Comparison of ENCODE assay signal across 21 cellular contexts in the genomic region with DNA sequence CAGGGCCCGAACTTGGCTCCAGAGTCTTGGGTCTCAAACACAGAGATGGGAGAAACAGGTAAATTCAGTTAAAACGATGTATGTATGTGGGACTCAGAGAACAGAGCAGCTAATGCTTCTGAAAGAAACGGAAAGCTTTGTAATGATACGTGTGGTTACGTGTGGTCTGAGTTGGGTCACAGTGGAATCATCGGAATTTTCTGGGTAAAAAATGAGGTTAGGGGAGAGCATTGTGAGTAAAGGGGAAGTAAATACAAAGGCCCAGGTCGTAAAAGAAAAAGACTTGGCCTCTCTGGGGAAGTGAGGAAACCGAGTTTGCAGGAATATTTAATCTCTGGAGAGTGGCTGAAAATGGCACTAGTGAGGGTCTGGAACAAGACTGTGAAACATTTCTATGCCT. TPM values are rescaled to one million over a fixed set of nuclear protein-coding genes. Genes with fewer than 3 reads are reported as not detected.
DNase-seq lines count a peak whose midpoint lies in the region; ATAC-seq, FAIRE-seq and TF ChIP-seq lines count a peak whose summit lies in the region.
"Had no signal": no experiment of that assay in that cellular context is flagged by ENCODE, and none has a peak within 500 bp of the region (broad histone marks: within the 10 kb centered on the region; RNA-seq: fewer than 3 reads in every experiment).

No MANE protein-coding gene starts in this region.

- intact Hi-C loops in ascending aorta (cut with DNase I), result no loop called here

- no peaks in the 10 kb centered on the region for H3K4me1 ChIP-seq in ascending aorta

- TF ChIP-seq CTCF in nephron progenitor cell (IDR thresholded peaks at IDR 0.05) (no peak), ascending aorta (IDR thresholded peaks at IDR 0.05) (no peak)

- no peak for FAIRE-seq in urothelium cell line (lab: Jason Lieb, UNC)

- H3K4me3 ChIP-seq in ascending aorta, result no peak overlapping the region
- H3K4me3 ChIP-seq: BLaER1 treated with 17β-estradiol and CSF1 and Interleukin-3, amounts not matched to agents 10 nM and 100 nM; PC-9 had no signal

- H3K36me3 ChIP-seq in ascending aorta, result no peaks in the 10 kb centered on the region
- H3K36me3 ChIP-seq: BLaER1 treated with 17β-estradiol and CSF1 and Interleukin-3, amounts not matched to agents 10 nM and 100 nM had no signal

- peak; percentile 66 for DNase-seq in M059J (ENCODE audit: low read depth)
- DNase-seq in NOMO-1 treated with DMSO at 0.1 percent for 48 hours (lab: John Stamatoyannopoulos, UW; ENCODE audit: unreplicated experiment), result peak; percentile 79
- peak; percentile 33 for DNase-seq in SW480 (ENCODE audit: low spot score)
- peak; percentile 46 for DNase-seq in urothelium cell line (ENCODE audit: low spot score)
- DNase-seq in nephron progenitor cell, result no peak
- DNase-seq in ascending aorta (ENCODE audit: low spot score in 2 of 2), result no peak
- DNase-seq: CD8-positive, alpha-beta memory T cell; H7; NCI-H1105 treated with DMSO at 0.1 percent for 48 hours; NCI-H1694 treated with DMSO at 0.1 percent for 48 hours; NCI-H510A; NCI-H748 treated with DMSO at 0.1 percent for 48 hours; NK-92 treated with Interleukin-12 subunit alpha and Interleukin-12 subunit beta, amount 100 ng/mL, for 24 hours; PC-9; T-helper 17 cell had no signal

- H3K27me3 Mint-ChIP-seq in nephron progenitor cell (ENCODE audit: low read depth, poor library complexity), result peaks cover 40% of the 10 kb centered on the region

- H3K27me3 ChIP-seq in ascending aorta, result peaks cover 6% of the 10 kb centered on the region

- H3K9me3 Mint-ChIP-seq in nephron progenitor cell, result no peaks in the 10 kb centered on the region
- H3K9me3 Mint-ChIP-seq: CD8-positive, alpha-beta memory T cell had no signal

- H3K27ac ChIP-seq in ascending aorta, result no peak overlapping the region
- H3K27ac ChIP-seq: BLaER1 treated with 17β-estradiol and CSF1 and Interleukin-3, amounts not matched to agents 10 nM and 100 nM; HL-60; PC-9 had no signal

- no peak overlapping the region for H3K4me3 Mint-ChIP-seq in nephron progenitor cell
- H3K4me3 Mint-ChIP-seq: CD8-positive, alpha-beta memory T cell; T-helper 17 cell had no signal

- H3K4me1 Mint-ChIP-seq in nephron progenitor cell, result peaks cover 24% of the 10 kb centered on the region

- no peak overlapping the region for H3K27ac Mint-ChIP-seq in nephron progenitor cell
- H3K27ac Mint-ChIP-seq: CD8-positive, alpha-beta memory T cell; T-helper 17 cell had no signal

- H3K9me3 ChIP-seq in ascending aorta, result no peaks in the 10 kb centered on the region

- no peaks in the 10 kb centered on the region for H3K36me3 Mint-ChIP-seq in nephron progenitor cell (ENCODE audit: low read depth)
- H3K36me3 Mint-ChIP-seq: CD8-positive, alpha-beta memory T cell had no signal

- no peak for ATAC-seq in GM21528 (IDR thresholded peaks at IDR 0.05; ENCODE audit: low FRiP score, unreplicated experiment)
- ATAC-seq: Right ventricle myocardium inferior, T-helper 17 cell had no signal

RNA-seq across cellular contexts. Expression of gene NHLH2, which starts 8.3 kb away (rescaled TPM):
- not detected in 2 replicates for total RNA-seq in M059J (2014; rRNA removed; shearing (Covaris generic))
- total RNA-seq in ascending aorta, result not detected
- total RNA-seq: CD8-positive, alpha-beta memory T cell; HT1080; MCF 10A; PC-9; Right ventricle myocardium inferior; T-helper 17 cell had no signal

Comparison
In these comparisons a context has a peak if more than half of its experiments do, and no peak if none do; other contexts are left out.
1. DNase-seq: peak in M059J (single experiment), NOMO-1 treated with DMSO at 0.1 percent for 48 hours (single experiment), SW480 (single experiment) and urothelium cell line (single experiment); none in nephron progenitor cell (single experiment) and ascending aorta (0 of 2).